Comparison of ENCODE assay signal across 13 cellular contexts in genomic region chr11:65867284-65868071, GRCh38. TPM values are rescaled to one million over a fixed set of nuclear protein-coding genes. Genes with fewer than 3 reads are reported as not detected.
DNase-seq lines count a peak whose midpoint lies in the region; ATAC-seq and TF ChIP-seq lines count a peak whose summit lies in the region.
"Had no signal": no experiment of that assay in that cellular context is flagged by ENCODE, and none has a peak within 500 bp of the region (broad histone marks: within the 10 kb centered on the region; RNA-seq: fewer than 3 reads in every experiment).

No MANE protein-coding gene starts in this region.

- H3K27me3 ChIP-seq in right atrium auricular region (no peaks in the 10 kb centered on the region), left ventricle myocardium inferior (ENCODE audit: low read depth) (no peaks in the 10 kb centered on the region), spleen (replicated peaks in 1 of 7) (peaks cover 0 to 5% (median 0%) of the 10 kb centered on the region in 7 donors), MG63 (no peaks in the 10 kb centered on the region)
- H3K27me3 ChIP-seq: SJCRH30 had no signal

- 56 to 67% (median 62%) methylated on average over 28 to 29 of the region's 29 CpGs for WGBS in spleen, 5 donors

- intact Hi-C loops in Right ventricle myocardium superior (cut with DNase I) (no loop called here), left ventricle myocardium inferior (cut with micrococcal nuclease) (no loop called here), spleen (cut with DNase I; ENCODE audit: low total_unique reads) (no loop called here), posterior vena cava (cut with DNase I) (loop anchor here in 1 of 2 donors (5.0 kb wide), 1 partner anchor 630 kb away; no protein-coding TSS in a partner anchor)

- H3K27ac ChIP-seq in right atrium auricular region (no peak overlapping the region), left ventricle myocardium inferior (replicated peaks) (no peak overlapping the region), spleen (peak overlapping the region in 1 of 8 donors; percentile 2)
- H3K27ac ChIP-seq: KMS-11, SJCRH30 had no signal

- peaks cover 0 to 36% of the 10 kb centered on the region in 2 donors for H3K4me1 ChIP-seq in right atrium auricular region
- peaks cover 58% of the 10 kb centered on the region for H3K4me1 ChIP-seq in left ventricle myocardium inferior
- peaks cover 8 to 75% (median 40%) of the 10 kb centered on the region in 6 donors for H3K4me1 ChIP-seq in spleen

- ATAC-seq in Right ventricle myocardium superior (ENCODE audit: poor library complexity), result no peak
- ATAC-seq in GM21717 (IDR thresholded peaks at IDR 0.05; ENCODE audit: unreplicated experiment), result no peak

- DNase-seq in Right ventricle myocardium superior (peak; percentile 56), right atrium auricular region (ENCODE audit: low spot score) (no peak), OCI-M1 (lab: John Stamatoyannopoulos, UW) (peak; percentile 65), left ventricle myocardium inferior (peak; percentile 23), spleen (peak; percentile 72), MG63 (no peak), posterior vena cava (ENCODE audit: low spot score) (no peak)
- DNase-seq: AML-193; effector memory CD4-positive, alpha-beta T cell had no signal

- no peaks in the 10 kb centered on the region for H3K9me3 ChIP-seq in right atrium auricular region
- H3K9me3 ChIP-seq in left ventricle myocardium inferior (replicated peaks), result no peaks in the 10 kb centered on the region
- no peaks in the 10 kb centered on the region for H3K9me3 ChIP-seq in spleen
- H3K9me3 ChIP-seq in MG63, result no peaks in the 10 kb centered on the region
- H3K9me3 ChIP-seq: SJCRH30 had no signal

- no peak for TF ChIP-seq CTCF in right atrium auricular region (IDR thresholded peaks at IDR 0.05)
- no peak for TF ChIP-seq CTCF in left ventricle myocardium inferior (IDR thresholded peaks at IDR 0.05; ENCODE audit: borderline replicate concordance)
- no peak for TF ChIP-seq CTCF in spleen (IDR thresholded peaks at IDR 0.05 in 8 of 11, conservative IDR thresholded peaks at IDR 0.05 in 3 of 11)

- no peak overlapping the region for H3K4me3 ChIP-seq in right atrium auricular region
- H3K4me3 ChIP-seq in left ventricle myocardium inferior, result no peak overlapping the region
- no peak overlapping the region for H3K4me3 ChIP-seq in spleen
- no peak overlapping the region for H3K4me3 ChIP-seq in MG63
- H3K4me3 ChIP-seq: SJCRH30 had no signal

- TF ChIP-seq POLR2A in spleen (IDR thresholded peaks at IDR 0.05), result no peak

- H3K36me3 ChIP-seq in right atrium auricular region (peaks cover 67% of the 10 kb centered on the region), left ventricle myocardium inferior (peaks cover 69% of the 10 kb centered on the region), spleen (peaks cover 5 to 60% (median 49%) of the 10 kb centered on the region in 6 donors), MG63 (peaks cover 89% of the 10 kb centered on the region)

RNA-seq across cellular contexts. Expression of gene EFEMP2, which starts 5.1 kb away (rescaled TPM):
- 80.0 TPM for total RNA-seq in Right ventricle myocardium superior
- total RNA-seq in right atrium auricular region, result 100 to 1,000 TPM; 117 to 156 TPM
- 85.1 TPM for total RNA-seq in left ventricle myocardium inferior
- total RNA-seq in spleen, result 10 to 100 TPM; 21.0 to 53.5 (median 38.4) TPM
- 10 to 100 TPM; 22.5 to 39.1 (median 31.4) TPM for polyA plus RNA-seq in spleen
- 29.0 and 43.2 TPM in 2 replicates for total RNA-seq in MG63 (2014; rRNA removed; shearing (Covaris generic); ENCODE audit: low replicate concordance)
- 100 to 1,000 TPM; 111 to 131 TPM for total RNA-seq in posterior vena cava

RNA-seq across cellular contexts. Expression of gene MUS81, which starts 7.2 kb away (rescaled TPM):
- total RNA-seq in Right ventricle myocardium superior, result 30.7 TPM
- 10 to 100 TPM; 23.4 to 26.3 TPM for total RNA-seq in right atrium auricular region
- total RNA-seq in left ventricle myocardium inferior, result 31.5 TPM
- 10 to 100 TPM; 54.8 to 77.3 (median 65.5) TPM for total RNA-seq in spleen
- 10 to 100 TPM; 71.2 to 93.5 (median 89.5) TPM for polyA plus RNA-seq in spleen
- total RNA-seq in MG63 (2014; rRNA removed; shearing (Covaris generic); ENCODE audit: low replicate concordance), result 25.3 and 45.3 TPM in 2 replicates
- 10 to 100 TPM; 41.8 to 48.2 TPM for total RNA-seq in posterior vena cava

RNA-seq across cellular contexts. Expression of gene CFL1, which starts 9.5 kb away (rescaled TPM):
- 288 TPM for total RNA-seq in Right ventricle myocardium superior
- 100 to 1,000 TPM; 365 to 493 TPM for total RNA-seq in right atrium auricular region
- 299 TPM for total RNA-seq in left ventricle myocardium inferior
- total RNA-seq in spleen, result 1,000 to 10,000 TPM in 2 of 7 donors, 100 to 1,000 TPM in 5; 666 to 1,219 (median 868) TPM
- polyA plus RNA-seq in spleen, result 100 to 1,000 TPM; 562 to 869 (median 862) TPM
- 1,413 and 1,905 TPM in 2 replicates for total RNA-seq in MG63 (2014; rRNA removed; shearing (Covaris generic); ENCODE audit: low replicate concordance)
- 100 to 1,000 TPM; 697 to 707 TPM for total RNA-seq in posterior vena cava

RNA-seq across cellular contexts. Expression of gene CTSW, which starts 12.2 kb away (rescaled TPM):
- total RNA-seq in Right ventricle myocardium superior (0.73 TPM), right atrium auricular region (1 to 10 TPM in 1 of 2 donors, under 1 TPM in 1; 0.39 to 1.1 TPM), left ventricle myocardium inferior (0.49 TPM), spleen (10 to 100 TPM; 18.8 to 38.2 (median 29.5) TPM), posterior vena cava (1 to 10 TPM; 1.4 to 1.8 TPM)
- 10 to 100 TPM in 2 of 3 donors, 1 to 10 TPM in 1; 5.6 to 13.2 (median 10.8) TPM for polyA plus RNA-seq in spleen
- total RNA-seq in MG63 (2014; rRNA removed; shearing (Covaris generic); ENCODE audit: low replicate concordance), result not detected in 2 replicates
- total RNA-seq: G401, SJCRH30 had no signal

RNA-seq across cellular contexts. Expression of gene FIBP, which starts 20.8 kb away (rescaled TPM):
- 37.7 TPM for total RNA-seq in Right ventricle myocardium superior
- total RNA-seq in right atrium auricular region, result 10 to 100 TPM; 50.9 to 82.8 TPM
- 42.2 TPM for total RNA-seq in left ventricle myocardium inferior
- 10 to 100 TPM; 52.3 to 79.0 (median 64.9) TPM for total RNA-seq in spleen
- 10 to 100 TPM; 61.9 to 66.3 (median 62.3) TPM for polyA plus RNA-seq in spleen
- total RNA-seq in MG63 (2014; rRNA removed; shearing (Covaris generic); ENCODE audit: low replicate concordance), result 105 and 106 TPM in 2 replicates
- total RNA-seq in posterior vena cava, result 10 to 100 TPM; 39.7 to 40.8 TPM

Comparison
In these comparisons a context has a peak if more than half of its experiments do, and no peak if none do; other contexts are left out.
1. DNase-seq: peak in Right ventricle myocardium superior (single experiment), OCI-M1 (single experiment), left ventricle myocardium inferior (single experiment) and spleen (single experiment); none in right atrium auricular region (single experiment), MG63 (single experiment) and posterior vena cava (single experiment).